ENCODE assay signal across 3 cellular contexts in genomic region chr7:114943953-114944741, GRCh38.
TF ChIP-seq lines count a peak whose summit lies in the region.

No MANE protein-coding gene starts in this region.

TF ChIP-seq in liver, 16 proteins besides CTCF, POLR2A, EP300 and RAD21:
- TF ChIP-seq JUND (IDR thresholded peaks at IDR 0.05), result peak in 1 of 2 donors; percentile 34
- TF ChIP-seq FOXA1 (IDR thresholded peaks at IDR 0.05), result no peak
- no peak for TF ChIP-seq REST (IDR thresholded peaks at IDR 0.05)
- no peak for TF ChIP-seq SP1 (IDR thresholded peaks at IDR 0.05)
- TF ChIP-seq HNF4G (IDR thresholded peaks at IDR 0.05), result peak; percentile 10
- TF ChIP-seq RXRA (IDR thresholded peaks at IDR 0.05), result no peak
- no peak for TF ChIP-seq FOXA2 (IDR thresholded peaks at IDR 0.05)
- no peak for TF ChIP-seq TAF1 (conservative IDR thresholded peaks at IDR 0.05)
- TF ChIP-seq GABPA (IDR thresholded peaks at IDR 0.05 in 1 of 2, conservative IDR thresholded peaks at IDR 0.05 in 1 of 2), result no peak
- TF ChIP-seq HNF4A (conservative IDR thresholded peaks at IDR 0.05), result peak in 1 of 2 donors; percentile 42

TF ChIP-seq in HepG2, 621 proteins besides CTCF, POLR2A, EP300 and RAD21:
- TF ChIP-seq POLR2AphosphoS5 (IDR thresholded peaks at IDR 0.05; ENCODE audit: low read depth, low read length), result no peak
- TF ChIP-seq ARNT2 (CRISPR knock-in tag; IDR thresholded peaks at IDR 0.05; ENCODE audit: low read depth), result no peak
- TF ChIP-seq ZNF75D (CRISPR knock-in tag; IDR thresholded peaks at IDR 0.05; ENCODE audit: borderline replicate concordance), result no peak
- no peak for TF ChIP-seq NR0B2 (CRISPR knock-in tag; IDR thresholded peaks at IDR 0.05)
- TF ChIP-seq ZNF597 (CRISPR knock-in tag; IDR thresholded peaks at IDR 0.05), result no peak
- TF ChIP-seq ZNF782 (CRISPR knock-in tag; IDR thresholded peaks at IDR 0.05; ENCODE audit: borderline replicate concordance), result no peak

TF ChIP-seq in endothelial cell of umbilical vein, 7 proteins besides CTCF, POLR2A, EP300 and RAD21:
- TF ChIP-seq JUN (IDR thresholded peaks at IDR 0.05; ENCODE audit: borderline replicate concordance, insufficient read depth, insufficient read length, low read depth), result no peak
- no peak for TF ChIP-seq EZH2 (IDR thresholded peaks at IDR 0.05; ENCODE audit: borderline replicate concordance, low read depth, low read length, severe bottlenecking)
- TF ChIP-seq FOS (IDR thresholded peaks at IDR 0.05; ENCODE audit: borderline replicate concordance, insufficient read depth, low read length), result no peak
- no peak for TF ChIP-seq MAX (IDR thresholded peaks at IDR 0.05; ENCODE audit: insufficient read depth, insufficient read length)
- TF ChIP-seq POLR2AphosphoS5 (IDR thresholded peaks at IDR 0.05; ENCODE audit: insufficient read depth, low read depth, low read length), result no peak
- no peak for TF ChIP-seq GATA2 (IDR thresholded peaks at IDR 0.05; ENCODE audit: insufficient read depth, insufficient read length, low read depth, low read length)
- no peak for TF ChIP-seq MYC (IDR thresholded peaks at IDR 0.05; ENCODE audit: low read depth, low read length)
